23 cellular contexts compared by ENCODE assay signal in the genomic region with DNA sequence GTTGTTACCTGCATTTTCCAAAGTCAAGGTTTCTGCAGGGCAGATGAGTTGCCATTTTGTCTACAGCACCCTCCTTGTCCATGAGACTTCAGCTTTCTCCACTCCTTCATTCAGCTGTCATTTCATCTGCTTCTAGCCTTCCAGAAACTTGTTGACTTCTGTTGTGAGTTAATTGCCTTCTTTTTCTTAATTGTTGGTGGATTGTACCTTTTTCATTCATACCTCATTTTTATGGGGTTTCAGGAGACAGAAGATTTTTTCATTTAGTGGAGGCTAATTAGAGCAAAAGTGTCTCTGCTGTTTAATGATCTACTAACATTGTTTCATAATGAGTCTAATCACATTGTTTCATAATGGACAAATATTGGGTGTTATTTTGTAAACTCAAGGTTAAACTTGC. TPM values are rescaled to one million over a fixed set of nuclear protein-coding genes. Genes with fewer than 3 reads are reported as not detected.
A peak's percentile ranks its signal among the peaks of the same experiment; 100 is the strongest.
DNase-seq lines count a peak whose midpoint lies in the region; ATAC-seq and TF ChIP-seq lines count a peak whose summit lies in the region.
"Had no signal": no experiment of that assay in that cellular context is flagged by ENCODE, and none has a peak within 500 bp of the region (broad histone marks: within the 10 kb centered on the region; RNA-seq: fewer than 3 reads in every experiment).

No MANE protein-coding gene starts in this region.

- CTCF ChIA-PET in WTC11 (lab: Charles Lee), result interaction anchor here (1.1 kb wide), 1 partner anchor 40 kb away, joined by 3 read pairs; no protein-coding TSS in a partner anchor
- CTCF ChIA-PET in Calu3 (lab: Charles Lee), result no interaction called here

- H3K27me3 Mint-ChIP-seq in stimulated activated naive CD8-positive, alpha-beta T cell treated with anti-CD3 and anti-CD28 coated beads, Interleukin-15, Interleukin-2, amounts not matched to agents 100 ng/mL and 50 ng/mL, for 24 hours, result no peaks in the 10 kb centered on the region
- no peaks in the 10 kb centered on the region for H3K27me3 Mint-ChIP-seq in WTC11 (ENCODE audit: low read depth)
- no peaks in the 10 kb centered on the region for H3K27me3 Mint-ChIP-seq in central memory CD8-positive, alpha-beta T cell
- no peaks in the 10 kb centered on the region for H3K27me3 Mint-ChIP-seq in Calu3 (ENCODE audit: unreplicated experiment)

- H2BK120ac ChIP-seq in neuronal stem cell (ENCODE audit: low read depth, low read length), result no peak overlapping the region

- no peak overlapping the region for H4K91ac ChIP-seq in neuronal stem cell (ENCODE audit: low read depth, low read length, poor library complexity)

- no peak for TF ChIP-seq CTCF in WTC11 (IDR thresholded peaks at IDR 0.05)
- no peak for TF ChIP-seq CTCF in Calu3 (IDR thresholded peaks at IDR 0.05; ENCODE audit: unreplicated experiment)

- no peak overlapping the region for H2BK5ac ChIP-seq in neuronal stem cell (ENCODE audit: low read length)

- H3K4me1 ChIP-seq in neuronal stem cell (ENCODE audit: control insufficient read depth in 2 of 2, insufficient read depth in 1 of 2, low read depth in 1 of 2, low read length in 2 of 2), result peaks cover 0 to 2% of the 10 kb centered on the region in 2 donors
- H3K4me1 ChIP-seq: testis had no signal

- H3K18ac ChIP-seq in neuronal stem cell (ENCODE audit: low read length), result no peak overlapping the region

- BruUV-seq in Calu3 (replicated peaks; lab: Mats Ljungman, UMichigan), result no TSS peak

- no peak overlapping the region for H3K23ac ChIP-seq in neuronal stem cell (ENCODE audit: low read depth, low read length, poor library complexity)

- no peak overlapping the region for H3K4ac ChIP-seq in neuronal stem cell (ENCODE audit: low read length)

- H2BK12ac ChIP-seq in neuronal stem cell (ENCODE audit: low read length), result no peak overlapping the region

- no peak overlapping the region for H2AK5ac ChIP-seq in neuronal stem cell (ENCODE audit: low read depth, low read length)

- H2AFZ ChIP-seq in neuronal stem cell (ENCODE audit: low read length), result no peak overlapping the region

- H3K4me3 ChIP-seq in neuronal stem cell (ENCODE audit: low read length in 2 of 2), result no peak overlapping the region
- H3K4me3 ChIP-seq: esophagus muscularis mucosa, gastrocnemius medialis, mucosa of descending colon, testis had no signal

- no peak overlapping the region for H3K4me3 Mint-ChIP-seq in stimulated activated naive CD8-positive, alpha-beta T cell treated with anti-CD3 and anti-CD28 coated beads, Interleukin-15, Interleukin-2, amounts not matched to agents 100 ng/mL and 50 ng/mL, for 24 hours
- no peak overlapping the region for H3K4me3 Mint-ChIP-seq in WTC11
- H3K4me3 Mint-ChIP-seq in central memory CD8-positive, alpha-beta T cell, result no peak overlapping the region
- H3K4me3 Mint-ChIP-seq in Calu3 (ENCODE audit: low read depth, unreplicated experiment), result no peak overlapping the region

- no peak overlapping the region for H3K14ac ChIP-seq in neuronal stem cell (ENCODE audit: low read length)

- peak overlapping the region; percentile 61 for H3K27ac Mint-ChIP-seq in stimulated activated naive CD8-positive, alpha-beta T cell treated with anti-CD3 and anti-CD28 coated beads, Interleukin-15, Interleukin-2, amounts not matched to agents 100 ng/mL and 50 ng/mL, for 24 hours
- H3K27ac Mint-ChIP-seq in WTC11 (peak overlapping the region; percentile 31; the same call in 1 of the 2 replicates), Calu3 (ENCODE audit: unreplicated experiment) (no peak overlapping the region)
- peak overlapping the region; percentile 70 for H3K27ac Mint-ChIP-seq in central memory CD8-positive, alpha-beta T cell (ENCODE audit: low read depth)

- H3K9ac ChIP-seq in neuronal stem cell (ENCODE audit: low read depth, low read length, poor library complexity), result no peak overlapping the region
- H3K9ac ChIP-seq: KMS-11 had no signal

- intact Hi-C loops in Calu3 (cut with micrococcal nuclease; ENCODE audit: unreplicated experiment), result no loop called here

- no peak for DNase-seq in stimulated activated naive CD8-positive, alpha-beta T cell treated with anti-CD3 and anti-CD28 coated beads, Interleukin-15, Interleukin-2, amounts not matched to agents 100 U/mL and 50 U/mL, for 24 hours
- no peak for DNase-seq in WTC11 (ENCODE audit: low spot score)
- DNase-seq in central memory CD8-positive, alpha-beta T cell (ENCODE audit: low spot score in 2 of 2), result no peak
- DNase-seq in neuronal stem cell (ENCODE audit: low spot score), result no peak
- no peak for DNase-seq in Calu3
- DNase-seq: activated effector memory CD4-positive, alpha-beta T cell treated with Interleukin-2 at 50 U/mL for 16 hours; effector CD8-positive, alpha-beta T cell; islet precursor cell; mucosa of descending colon; NCI-H1694 treated with DMSO at 0.1 percent for 48 hours; NCI-H748 treated with DMSO at 0.1 percent for 48 hours; nucleus accumbens; right cardiac atrium; stimulated activated CD4-positive, alpha-beta T cell treated with anti-CD3 and anti-CD28 coated beads, Interleukin-15, amount 100 ng/mL, for 24 hours; testis; WERI-Rb-1 had no signal

- ATAC-seq in stimulated activated naive CD8-positive, alpha-beta T cell treated with anti-CD3 and anti-CD28 coated beads, Interleukin-15, Interleukin-2, amounts not matched to agents 100 U/mL and 50 U/mL, for 24 hours, result no peak
- ATAC-seq in WTC11, result no peak
- ATAC-seq in central memory CD8-positive, alpha-beta T cell (replicated peaks; ENCODE audit: extremely low read depth, poor library complexity, severe bottlenecking), result no peak
- no peak for ATAC-seq in HG03457 (IDR thresholded peaks at IDR 0.05; ENCODE audit: unreplicated experiment)
- ATAC-seq: HCT116, mucosa of descending colon, right cardiac atrium, Right ventricle myocardium inferior had no signal

- H4K8ac ChIP-seq in neuronal stem cell (ENCODE audit: low read depth, low read length), result no peak overlapping the region

- no peaks in the 10 kb centered on the region for H3K9me3 Mint-ChIP-seq in stimulated activated naive CD8-positive, alpha-beta T cell treated with anti-CD3 and anti-CD28 coated beads, Interleukin-15, Interleukin-2, amounts not matched to agents 100 ng/mL and 50 ng/mL, for 24 hours
- H3K9me3 Mint-ChIP-seq in WTC11 (peaks cover 3% of the 10 kb centered on the region), Calu3 (ENCODE audit: low read depth, unreplicated experiment) (no peaks in the 10 kb centered on the region)
- no peaks in the 10 kb centered on the region for H3K9me3 Mint-ChIP-seq in central memory CD8-positive, alpha-beta T cell

- no peak overlapping the region for H3K4me2 ChIP-seq in neuronal stem cell (ENCODE audit: insufficient read depth, low read length, poor library complexity, severe bottlenecking)
- H3K4me2 ChIP-seq: KMS-11 had no signal

- POLR2A ChIA-PET in WTC11 (lab: Charles Lee), result no interaction called here

- H3K36me3 Mint-ChIP-seq in stimulated activated naive CD8-positive, alpha-beta T cell treated with anti-CD3 and anti-CD28 coated beads, Interleukin-15, Interleukin-2, amounts not matched to agents 100 ng/mL and 50 ng/mL, for 24 hours (ENCODE audit: low read depth), result peaks cover 90% of the 10 kb centered on the region
- H3K36me3 Mint-ChIP-seq in WTC11 (peaks cover 12% of the 10 kb centered on the region), Calu3 (ENCODE audit: insufficient read depth, unreplicated experiment) (peaks cover 4% of the 10 kb centered on the region)
- H3K36me3 Mint-ChIP-seq in central memory CD8-positive, alpha-beta T cell (ENCODE audit: insufficient read depth), result peaks cover 18% of the 10 kb centered on the region

- H3K27ac ChIP-seq in neuronal stem cell (replicated peaks; ENCODE audit: low read length), result no peak overlapping the region
- H3K27ac ChIP-seq: esophagus muscularis mucosa, KMS-11, testis, WERI-Rb-1 had no signal

- peaks cover 3 to 81% of the 10 kb centered on the region in 2 donors for H3K36me3 ChIP-seq in neuronal stem cell (replicated peaks in 1 of 2; ENCODE audit: control insufficient read depth in 2 of 2, insufficient read depth in 2 of 2, low read length in 2 of 2)

- peaks cover 0 to 60% of the 10 kb centered on the region in 2 donors for H3K9me3 ChIP-seq in neuronal stem cell (replicated peaks in 1 of 2; ENCODE audit: control insufficient read depth in 2 of 2, insufficient read depth in 1 of 2, low read depth in 1 of 2, low read length in 2 of 2)
- H3K9me3 ChIP-seq: esophagus muscularis mucosa, gastrocnemius medialis, mucosa of descending colon, testis had no signal

- no peak overlapping the region for H2BK15ac ChIP-seq in neuronal stem cell (ENCODE audit: low read length)

- H3K4me1 Mint-ChIP-seq in stimulated activated naive CD8-positive, alpha-beta T cell treated with anti-CD3 and anti-CD28 coated beads, Interleukin-15, Interleukin-2, amounts not matched to agents 100 ng/mL and 50 ng/mL, for 24 hours (ENCODE audit: low read depth), result peaks cover 58% of the 10 kb centered on the region
- H3K4me1 Mint-ChIP-seq in WTC11 (peaks cover 8% of the 10 kb centered on the region; the same call in 1 of the 2 replicates), Calu3 (ENCODE audit: low read depth, unreplicated experiment) (peaks cover 20% of the 10 kb centered on the region)
- peaks cover 51% of the 10 kb centered on the region for H3K4me1 Mint-ChIP-seq in central memory CD8-positive, alpha-beta T cell

- H3K79me1 ChIP-seq in neuronal stem cell (ENCODE audit: low read depth, low read length), result peaks cover 2% of the 10 kb centered on the region

- no peaks in the 10 kb centered on the region for H3K27me3 ChIP-seq in neuronal stem cell (ENCODE audit: control insufficient read depth in 3 of 3, insufficient read depth in 3 of 3, low read depth in 1 of 3, low read length in 3 of 3)
- H3K27me3 ChIP-seq: esophagus muscularis mucosa, gastrocnemius medialis, testis had no signal

TF ChIP-seq in WTC11, 78 proteins besides CTCF, POLR2A, EP300 and RAD21 (continues in another document):
- TF ChIP-seq, protein P1, sequence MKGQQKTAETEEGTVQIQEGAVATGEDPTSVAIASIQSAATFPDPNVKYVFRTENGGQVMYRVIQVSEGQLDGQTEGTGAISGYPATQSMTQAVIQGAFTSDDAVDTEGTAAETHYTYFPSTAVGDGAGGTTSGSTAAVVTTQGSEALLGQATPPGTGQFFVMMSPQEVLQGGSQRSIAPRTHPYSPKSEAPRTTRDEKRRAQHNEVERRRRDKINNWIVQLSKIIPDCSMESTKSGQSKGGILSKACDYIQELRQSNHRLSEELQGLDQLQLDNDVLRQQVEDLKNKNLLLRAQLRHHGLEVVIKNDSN (CRISPR knock-in tag; IDR thresholded peaks at IDR 0.05), result no peak
- TF ChIP-seq ZNF232 (CRISPR knock-in tag; IDR thresholded peaks at IDR 0.05), result no peak
- TF ChIP-seq, protein P2, sequence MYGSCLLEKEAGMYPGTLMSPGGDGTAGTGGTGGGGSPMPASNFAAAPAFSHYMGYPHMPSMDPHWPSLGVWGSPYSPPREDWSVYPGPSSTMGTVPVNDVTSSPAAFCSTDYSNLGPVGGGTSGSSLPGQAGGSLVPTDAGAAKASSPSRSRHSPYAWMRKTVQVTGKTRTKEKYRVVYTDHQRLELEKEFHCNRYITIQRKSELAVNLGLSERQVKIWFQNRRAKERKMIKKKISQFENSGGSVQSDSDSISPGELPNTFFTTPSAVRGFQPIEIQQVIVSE (CRISPR knock-in tag; IDR thresholded peaks at IDR 0.05; ENCODE audit: borderline replicate concordance), result no peak
- TF ChIP-seq NR3C1 (CRISPR knock-in tag; conservative IDR thresholded peaks at IDR 0.05; ENCODE audit: low read depth), result no peak

RNA-seq across cellular contexts. Expression of a gene that starts 7.5 kb away (rescaled TPM):
- 0.55 to 1.2 TPM (median 0.73 TPM) in 3 replicates for total RNA-seq in WTC11 (2021)
- 0.11 TPM for polyA plus RNA-seq in neuronal stem cell (2013, experiment 1 of 2)
- polyA plus RNA-seq in neuronal stem cell (2013, experiment 2 of 2), result 0.19 TPM
- total RNA-seq in Calu3 (2022), result 1.4 and 2.9 TPM in 2 replicates
- total RNA-seq: Right ventricle myocardium inferior had no signal
